8 cellular contexts compared by ENCODE assay signal in genomic region chr9:132877447-132877817, GRCh38. TPM values are rescaled to one million over a fixed set of nuclear protein-coding genes. Genes with fewer than 3 reads are reported as not detected.
A peak's percentile ranks its signal among the peaks of the same experiment; 100 is the strongest.
DNase-seq lines count a peak whose midpoint lies in the region; ATAC-seq, FAIRE-seq and TF ChIP-seq lines count a peak whose summit lies in the region.
"Had no signal": no experiment of that assay in that cellular context is flagged by ENCODE, and none has a peak within 500 bp of the region (broad histone marks: within the 10 kb centered on the region; RNA-seq: fewer than 3 reads in every experiment).

No MANE protein-coding gene starts in this region.

- DNase-seq in activated T-helper 1 cell treated with anti-CD3 and anti-CD28 coated beads, Interleukin-12 subunit alpha, Interleukin-12 subunit beta, Interleukin-2, Interleukin-4 antibody, amounts not matched to agents 30 ng/mL and 10 ng/mL and 1 ng/mL, durations not matched to agents 14 hours and 24 hours and 36 hours (ENCODE audit: low spot score): no peak
- DNase-seq in stimulated activated naive B cell treated with anti-CD40 and anti-IgM and Interleukin-4, amounts not matched to agents 10 μg/mL and 1 μg/mL and 100 μg/mL, for 72 hours: no peak
- DNase-seq in mucosa of gallbladder (ENCODE audit: low spot score) (no peak), D721Med (ENCODE audit: insufficient read length, low spot score) (no peak)
- DNase-seq: cerebellar nuclear complex had no signal

- peak overlapping the region; percentile 97 for H3K4me3 ChIP-seq in iPS-18c (ENCODE audit: insufficient read depth, low read depth, low read length)

- H3K27me3 Mint-ChIP-seq in activated T-helper 1 cell treated with anti-CD3 and anti-CD28 coated beads, Interleukin-12 subunit alpha, Interleukin-12 subunit beta, Interleukin-2, Interleukin-4 antibody, amounts not matched to agents 30 ng/mL and 10 ng/mL and 1 ng/mL, durations not matched to agents 14 hours and 24 hours and 36 hours (ENCODE audit: insufficient read depth): peaks cover 9% of the 10 kb centered on the region
- no peaks in the 10 kb centered on the region for H3K27me3 Mint-ChIP-seq in stimulated activated naive B cell treated with anti-CD40 and anti-IgM and Interleukin-4, amounts not matched to agents 10 μg/mL and 1 μg/mL and 100 μg/mL, for 72 hours

- ATAC-seq in HG03159 (IDR thresholded peaks at IDR 0.05; ENCODE audit: unreplicated experiment): peak; percentile 14
- ATAC-seq in stimulated activated naive B cell treated with anti-CD40 and anti-IgM and Interleukin-4, amounts not matched to agents 10 μg/mL and 1 μg/mL and 100 μg/mL, for 72 hours (replicated peaks): no peak
- ATAC-seq in GM18502 (IDR thresholded peaks at IDR 0.05; ENCODE audit: poor library complexity, unreplicated experiment): no peak

- H3K9me3 ChIP-seq in iPS-18c (ENCODE audit: control insufficient read depth, insufficient read depth, low read length): no peaks in the 10 kb centered on the region

- peak overlapping the region; percentile 75 for H3K4me3 Mint-ChIP-seq in activated T-helper 1 cell treated with anti-CD3 and anti-CD28 coated beads, Interleukin-12 subunit alpha, Interleukin-12 subunit beta, Interleukin-2, Interleukin-4 antibody, amounts not matched to agents 30 ng/mL and 10 ng/mL and 1 ng/mL, durations not matched to agents 14 hours and 24 hours and 36 hours
- peak overlapping the region; percentile 84 for H3K4me3 Mint-ChIP-seq in stimulated activated naive B cell treated with anti-CD40 and anti-IgM and Interleukin-4, amounts not matched to agents 10 μg/mL and 1 μg/mL and 100 μg/mL, for 72 hours

- FAIRE-seq in D721Med (lab: Jason Lieb, UNC): no peak

- H3K36me3 Mint-ChIP-seq in activated T-helper 1 cell treated with anti-CD3 and anti-CD28 coated beads, Interleukin-12 subunit alpha, Interleukin-12 subunit beta, Interleukin-2, Interleukin-4 antibody, amounts not matched to agents 30 ng/mL and 10 ng/mL and 1 ng/mL, durations not matched to agents 14 hours and 24 hours and 36 hours (ENCODE audit: low read depth): no peaks in the 10 kb centered on the region
- no peaks in the 10 kb centered on the region for H3K36me3 Mint-ChIP-seq in stimulated activated naive B cell treated with anti-CD40 and anti-IgM and Interleukin-4, amounts not matched to agents 10 μg/mL and 1 μg/mL and 100 μg/mL, for 72 hours

- intact Hi-C loops in activated T-helper 1 cell treated with anti-CD3 and anti-CD28 coated beads, Interleukin-12 subunit alpha, Interleukin-12 subunit beta, Interleukin-2, Interleukin-4 antibody, amounts not matched to agents 30 ng/mL and 10 ng/mL and 1 ng/mL, durations not matched to agents 14 hours and 24 hours and 36 hours (cut with micrococcal nuclease): loop anchor here (5.0 kb wide), 1 partner anchor 800 kb away; the partner anchor contains the start of gene MED27

- H3K9me3 Mint-ChIP-seq in activated T-helper 1 cell treated with anti-CD3 and anti-CD28 coated beads, Interleukin-12 subunit alpha, Interleukin-12 subunit beta, Interleukin-2, Interleukin-4 antibody, amounts not matched to agents 30 ng/mL and 10 ng/mL and 1 ng/mL, durations not matched to agents 14 hours and 24 hours and 36 hours: no peaks in the 10 kb centered on the region
- no peaks in the 10 kb centered on the region for H3K9me3 Mint-ChIP-seq in stimulated activated naive B cell treated with anti-CD40 and anti-IgM and Interleukin-4, amounts not matched to agents 10 μg/mL and 1 μg/mL and 100 μg/mL, for 72 hours

- peaks cover 21% of the 10 kb centered on the region for H3K4me1 Mint-ChIP-seq in activated T-helper 1 cell treated with anti-CD3 and anti-CD28 coated beads, Interleukin-12 subunit alpha, Interleukin-12 subunit beta, Interleukin-2, Interleukin-4 antibody, amounts not matched to agents 30 ng/mL and 10 ng/mL and 1 ng/mL, durations not matched to agents 14 hours and 24 hours and 36 hours (ENCODE audit: low read depth)
- peaks cover 19 to 37% of the 10 kb centered on the region in 2 donors for H3K4me1 Mint-ChIP-seq in stimulated activated naive B cell treated with anti-CD40 and anti-IgM and Interleukin-4, amounts not matched to agents 10 μg/mL and 1 μg/mL and 100 μg/mL, for 72 hours

- no peak for TF ChIP-seq CTCF in D721Med (IDR thresholded peaks at IDR 0.05; ENCODE audit: insufficient read depth, missing control alignments)

- H3K27ac Mint-ChIP-seq in activated T-helper 1 cell treated with anti-CD3 and anti-CD28 coated beads, Interleukin-12 subunit alpha, Interleukin-12 subunit beta, Interleukin-2, Interleukin-4 antibody, amounts not matched to agents 30 ng/mL and 10 ng/mL and 1 ng/mL, durations not matched to agents 14 hours and 24 hours and 36 hours: peak overlapping the region; percentile 29
- peak overlapping the region; percentile 84 for H3K27ac Mint-ChIP-seq in stimulated activated naive B cell treated with anti-CD40 and anti-IgM and Interleukin-4, amounts not matched to agents 10 μg/mL and 1 μg/mL and 100 μg/mL, for 72 hours

RNA-seq across cellular contexts. Expression of gene AK8, which starts 0.7 kb away (rescaled TPM):
- not detected in 2 replicates for total RNA-seq in activated T-helper 1 cell treated with anti-CD3 and anti-CD28 coated beads, Interleukin-12 subunit alpha, Interleukin-12 subunit beta, Interleukin-2, Interleukin-4 antibody, amounts not matched to agents 30 ng/mL and 10 ng/mL and 1 ng/mL, durations not matched to agents 14 hours and 24 hours and 36 hours
- total RNA-seq in mucosa of gallbladder: 0.98 TPM

RNA-seq across cellular contexts. Expression of gene SPACA9, which starts 1.3 kb away (rescaled TPM):
- 0.88 and 0.91 TPM in 2 replicates for total RNA-seq in activated T-helper 1 cell treated with anti-CD3 and anti-CD28 coated beads, Interleukin-12 subunit alpha, Interleukin-12 subunit beta, Interleukin-2, Interleukin-4 antibody, amounts not matched to agents 30 ng/mL and 10 ng/mL and 1 ng/mL, durations not matched to agents 14 hours and 24 hours and 36 hours
- 10.4 TPM for total RNA-seq in mucosa of gallbladder
